1 cellular context compared by ENCODE assay signal in the genomic region with DNA sequence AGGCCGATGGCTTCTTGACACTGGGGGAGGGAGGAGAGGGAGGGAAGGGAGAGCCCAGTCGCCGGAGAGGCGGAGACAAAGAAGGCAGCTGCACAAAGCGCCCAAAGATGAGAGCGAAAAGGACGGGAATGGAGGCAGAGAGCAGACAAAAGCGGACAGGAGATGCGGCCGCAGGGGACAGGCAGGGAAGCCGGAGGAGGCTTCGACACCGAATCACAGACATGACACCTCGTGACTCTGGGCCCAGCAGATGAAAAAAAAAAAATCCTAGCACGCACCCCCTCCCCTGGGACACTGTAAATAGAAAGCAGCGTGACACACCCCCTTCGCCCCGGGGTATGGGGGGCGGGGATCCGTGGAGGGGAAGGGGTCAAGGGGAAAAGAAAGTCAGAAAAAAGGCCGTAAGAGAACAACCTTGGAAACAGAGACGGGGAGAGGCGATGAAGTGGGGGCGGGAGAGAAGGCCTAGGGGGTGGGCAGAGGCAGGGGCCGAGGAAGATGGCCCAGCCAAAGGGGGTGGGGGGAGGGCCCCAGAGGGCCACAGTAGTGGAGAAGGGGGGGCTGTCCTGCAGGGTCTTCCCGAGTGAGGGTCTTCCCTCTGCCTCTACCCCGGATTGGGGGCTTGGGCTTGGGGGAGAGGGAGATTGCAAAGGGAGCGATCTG.
A peak's percentile ranks its signal among the peaks of the same experiment; 100 is the strongest.
TF ChIP-seq lines count a peak whose summit lies in the region.

No MANE protein-coding gene starts in this region.

TF ChIP-seq in H1, 55 proteins besides CTCF, POLR2A, EP300 and RAD21:
- TF ChIP-seq RFX5 (IDR thresholded peaks at IDR 0.05; ENCODE audit: borderline replicate concordance, low read depth, low read length) (no peak), SIN3A (conservative IDR thresholded peaks at IDR 0.05 in 1 of 2, IDR thresholded peaks at IDR 0.05 in 1 of 2; ENCODE audit: low read depth in 1 of 2, low read length in 2 of 2) (peak in 1 of 2 experiments; percentile 49; a peak in 1 of 4 replicates), YY1 (IDR thresholded peaks at IDR 0.05; ENCODE audit: low read depth, low read length) (no peak), KDM4A (IDR thresholded peaks at IDR 0.05; ENCODE audit: low read depth, low read length, severe bottlenecking) (peak; percentile 49), ASH2L (IDR thresholded peaks at IDR 0.05; ENCODE audit: low read length) (peak; percentile 28), SAP30 (IDR thresholded peaks at IDR 0.05; ENCODE audit: insufficient read depth, insufficient replicate concordance, low read length) (peak; percentile 61), NANOG (IDR thresholded peaks at IDR 0.05; ENCODE audit: insufficient read depth, low read depth, low read length, poor library complexity, severe bottlenecking) (no peak)
- TF ChIP-seq, protein P1, sequence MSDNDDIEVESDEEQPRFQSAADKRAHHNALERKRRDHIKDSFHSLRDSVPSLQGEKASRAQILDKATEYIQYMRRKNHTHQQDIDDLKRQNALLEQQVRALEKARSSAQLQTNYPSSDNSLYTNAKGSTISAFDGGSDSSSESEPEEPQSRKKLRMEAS (IDR thresholded peaks at IDR 0.05) = peak; percentile 37; the same call in 1 of the 2 replicates
- TF ChIP-seq, protein P2, sequence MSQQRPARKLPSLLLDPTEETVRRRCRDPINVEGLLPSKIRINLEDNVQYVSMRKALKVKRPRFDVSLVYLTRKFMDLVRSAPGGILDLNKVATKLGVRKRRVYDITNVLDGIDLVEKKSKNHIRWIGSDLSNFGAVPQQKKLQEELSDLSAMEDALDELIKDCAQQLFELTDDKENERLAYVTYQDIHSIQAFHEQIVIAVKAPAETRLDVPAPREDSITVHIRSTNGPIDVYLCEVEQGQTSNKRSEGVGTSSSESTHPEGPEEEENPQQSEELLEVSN (IDR thresholded peaks at IDR 0.05) = peak; percentile 44; the same call in 1 of the 2 replicates
- TF ChIP-seq, protein P3, sequence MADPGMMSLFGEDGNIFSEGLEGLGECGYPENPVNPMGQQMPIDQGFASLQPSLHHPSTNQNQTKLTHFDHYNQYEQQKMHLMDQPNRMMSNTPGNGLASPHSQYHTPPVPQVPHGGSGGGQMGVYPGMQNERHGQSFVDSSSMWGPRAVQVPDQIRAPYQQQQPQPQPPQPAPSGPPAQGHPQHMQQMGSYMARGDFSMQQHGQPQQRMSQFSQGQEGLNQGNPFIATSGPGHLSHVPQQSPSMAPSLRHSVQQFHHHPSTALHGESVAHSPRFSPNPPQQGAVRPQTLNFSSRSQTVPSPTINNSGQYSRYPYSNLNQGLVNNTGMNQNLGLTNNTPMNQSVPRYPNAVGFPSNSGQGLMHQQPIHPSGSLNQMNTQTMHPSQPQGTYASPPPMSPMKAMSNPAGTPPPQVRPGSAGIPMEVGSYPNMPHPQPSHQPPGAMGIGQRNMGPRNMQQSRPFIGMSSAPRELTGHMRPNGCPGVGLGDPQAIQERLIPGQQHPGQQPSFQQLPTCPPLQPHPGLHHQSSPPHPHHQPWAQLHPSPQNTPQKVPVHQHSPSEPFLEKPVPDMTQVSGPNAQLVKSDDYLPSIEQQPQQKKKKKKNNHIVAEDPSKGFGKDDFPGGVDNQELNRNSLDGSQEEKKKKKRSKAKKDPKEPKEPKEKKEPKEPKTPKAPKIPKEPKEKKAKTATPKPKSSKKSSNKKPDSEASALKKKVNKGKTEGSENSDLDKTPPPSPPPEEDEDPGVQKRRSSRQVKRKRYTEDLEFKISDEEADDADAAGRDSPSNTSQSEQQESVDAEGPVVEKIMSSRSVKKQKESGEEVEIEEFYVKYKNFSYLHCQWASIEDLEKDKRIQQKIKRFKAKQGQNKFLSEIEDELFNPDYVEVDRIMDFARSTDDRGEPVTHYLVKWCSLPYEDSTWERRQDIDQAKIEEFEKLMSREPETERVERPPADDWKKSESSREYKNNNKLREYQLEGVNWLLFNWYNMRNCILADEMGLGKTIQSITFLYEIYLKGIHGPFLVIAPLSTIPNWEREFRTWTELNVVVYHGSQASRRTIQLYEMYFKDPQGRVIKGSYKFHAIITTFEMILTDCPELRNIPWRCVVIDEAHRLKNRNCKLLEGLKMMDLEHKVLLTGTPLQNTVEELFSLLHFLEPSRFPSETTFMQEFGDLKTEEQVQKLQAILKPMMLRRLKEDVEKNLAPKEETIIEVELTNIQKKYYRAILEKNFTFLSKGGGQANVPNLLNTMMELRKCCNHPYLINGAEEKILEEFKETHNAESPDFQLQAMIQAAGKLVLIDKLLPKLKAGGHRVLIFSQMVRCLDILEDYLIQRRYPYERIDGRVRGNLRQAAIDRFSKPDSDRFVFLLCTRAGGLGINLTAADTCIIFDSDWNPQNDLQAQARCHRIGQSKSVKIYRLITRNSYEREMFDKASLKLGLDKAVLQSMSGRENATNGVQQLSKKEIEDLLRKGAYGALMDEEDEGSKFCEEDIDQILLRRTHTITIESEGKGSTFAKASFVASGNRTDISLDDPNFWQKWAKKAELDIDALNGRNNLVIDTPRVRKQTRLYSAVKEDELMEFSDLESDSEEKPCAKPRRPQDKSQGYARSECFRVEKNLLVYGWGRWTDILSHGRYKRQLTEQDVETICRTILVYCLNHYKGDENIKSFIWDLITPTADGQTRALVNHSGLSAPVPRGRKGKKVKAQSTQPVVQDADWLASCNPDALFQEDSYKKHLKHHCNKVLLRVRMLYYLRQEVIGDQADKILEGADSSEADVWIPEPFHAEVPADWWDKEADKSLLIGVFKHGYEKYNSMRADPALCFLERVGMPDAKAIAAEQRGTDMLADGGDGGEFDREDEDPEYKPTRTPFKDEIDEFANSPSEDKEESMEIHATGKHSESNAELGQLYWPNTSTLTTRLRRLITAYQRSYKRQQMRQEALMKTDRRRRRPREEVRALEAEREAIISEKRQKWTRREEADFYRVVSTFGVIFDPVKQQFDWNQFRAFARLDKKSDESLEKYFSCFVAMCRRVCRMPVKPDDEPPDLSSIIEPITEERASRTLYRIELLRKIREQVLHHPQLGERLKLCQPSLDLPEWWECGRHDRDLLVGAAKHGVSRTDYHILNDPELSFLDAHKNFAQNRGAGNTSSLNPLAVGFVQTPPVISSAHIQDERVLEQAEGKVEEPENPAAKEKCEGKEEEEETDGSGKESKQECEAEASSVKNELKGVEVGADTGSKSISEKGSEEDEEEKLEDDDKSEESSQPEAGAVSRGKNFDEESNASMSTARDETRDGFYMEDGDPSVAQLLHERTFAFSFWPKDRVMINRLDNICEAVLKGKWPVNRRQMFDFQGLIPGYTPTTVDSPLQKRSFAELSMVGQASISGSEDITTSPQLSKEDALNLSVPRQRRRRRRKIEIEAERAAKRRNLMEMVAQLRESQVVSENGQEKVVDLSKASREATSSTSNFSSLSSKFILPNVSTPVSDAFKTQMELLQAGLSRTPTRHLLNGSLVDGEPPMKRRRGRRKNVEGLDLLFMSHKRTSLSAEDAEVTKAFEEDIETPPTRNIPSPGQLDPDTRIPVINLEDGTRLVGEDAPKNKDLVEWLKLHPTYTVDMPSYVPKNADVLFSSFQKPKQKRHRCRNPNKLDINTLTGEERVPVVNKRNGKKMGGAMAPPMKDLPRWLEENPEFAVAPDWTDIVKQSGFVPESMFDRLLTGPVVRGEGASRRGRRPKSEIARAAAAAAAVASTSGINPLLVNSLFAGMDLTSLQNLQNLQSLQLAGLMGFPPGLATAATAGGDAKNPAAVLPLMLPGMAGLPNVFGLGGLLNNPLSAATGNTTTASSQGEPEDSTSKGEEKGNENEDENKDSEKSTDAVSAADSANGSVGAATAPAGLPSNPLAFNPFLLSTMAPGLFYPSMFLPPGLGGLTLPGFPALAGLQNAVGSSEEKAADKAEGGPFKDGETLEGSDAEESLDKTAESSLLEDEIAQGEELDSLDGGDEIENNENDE (IDR thresholded peaks at IDR 0.05; ENCODE audit: insufficient replicate concordance, low read length) = no peak
